Comparison of ENCODE assay signal across 12 cellular contexts in the genomic region with DNA sequence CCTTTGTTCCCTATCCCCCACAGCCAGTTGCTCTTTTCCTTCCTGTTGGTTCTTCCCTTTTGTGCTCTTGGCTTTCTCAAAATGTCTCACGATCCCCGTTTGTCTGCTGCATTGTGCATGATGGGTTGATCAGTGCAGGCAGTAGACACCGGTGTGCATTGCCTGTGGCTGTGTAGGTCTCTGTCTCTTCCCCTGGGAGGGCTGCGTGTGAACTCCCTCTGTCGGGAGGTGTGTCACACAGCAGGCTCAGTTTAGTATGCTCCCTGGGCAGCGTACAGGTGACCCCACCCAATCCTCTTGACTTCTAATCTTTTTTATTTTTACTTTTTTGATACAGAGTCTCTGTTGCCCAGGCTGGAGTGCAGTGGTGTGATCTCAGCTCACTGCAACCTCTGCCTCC.
DNase-seq lines count a peak whose midpoint lies in the region; ATAC-seq and TF ChIP-seq lines count a peak whose summit lies in the region.
"Had no signal": no experiment of that assay in that cellular context is flagged by ENCODE, and none has a peak within 500 bp of the region (broad histone marks: within the 10 kb centered on the region; RNA-seq: fewer than 3 reads in every experiment).

No MANE protein-coding gene starts in this region.

- TF ChIP-seq CTCF in GM06990 (IDR thresholded peaks at IDR 0.05; ENCODE audit: insufficient read depth, low read length, poor library complexity, severe bottlenecking): peak; percentile 62
- peak; percentile 49 for TF ChIP-seq CTCF in GM20000 (IDR thresholded peaks at IDR 0.05; ENCODE audit: extremely low read depth, missing control alignments)
- peak; percentile 33 for TF ChIP-seq CTCF in OCI-LY1 (IDR thresholded peaks at IDR 0.05; ENCODE audit: low read length)
- no peak for TF ChIP-seq CTCF in coronary artery (IDR thresholded peaks at IDR 0.05)

- H3K36me3 ChIP-seq in GM06990 (ENCODE audit: control insufficient read depth, insufficient read depth, low read length) (no peaks in the 10 kb centered on the region), OCI-LY1 (ENCODE audit: insufficient read depth, low read length) (no peaks in the 10 kb centered on the region)
- H3K36me3 ChIP-seq: tibial nerve had no signal

- no peak overlapping the region for H3K4me2 ChIP-seq in OCI-LY1 (ENCODE audit: low read length)

- H3F3A ChIP-seq in OCI-LY1 (ENCODE audit: insufficient read depth, low read length): no peaks in the 10 kb centered on the region

- DNase-seq in GM06990 (ENCODE audit: extremely low read depth, insufficient read length): no peak
- peak; percentile 31 for DNase-seq in GM20000 (ENCODE audit: low spot score)
- DNase-seq in left lobe of liver (ENCODE audit: low spot score): no peak
- no peak for DNase-seq in GM19238 (ENCODE audit: insufficient read length, low spot score)
- DNase-seq in coronary artery (ENCODE audit: low spot score): no peak
- DNase-seq: activated CD4-positive, alpha-beta T cell treated with anti-CD3 and anti-CD28 coated beads for 4 hours; DMS153 had no signal

- no peaks in the 10 kb centered on the region for H3K79me2 ChIP-seq in OCI-LY1 (ENCODE audit: insufficient read depth, low read length)

- ATAC-seq in left lobe of liver: peak; percentile 94
- ATAC-seq in HG02610 (IDR thresholded peaks at IDR 0.05; ENCODE audit: unreplicated experiment): no peak
- no peak for ATAC-seq in GM21576 (IDR thresholded peaks at IDR 0.05; ENCODE audit: unreplicated experiment)

- H3K4me3 ChIP-seq in GM06990 (replicated peaks; ENCODE audit: low read depth, low read length) (no peak overlapping the region), OCI-LY1 (ENCODE audit: low read depth, low read length, poor library complexity, severe bottlenecking) (no peak overlapping the region), coronary artery (no peak overlapping the region)
- H3K4me3 ChIP-seq: lung, tibial nerve had no signal

- no peaks in the 10 kb centered on the region for H4K20me1 ChIP-seq in OCI-LY1 (ENCODE audit: insufficient read depth, low read length)

- no peak overlapping the region for H2AFZ ChIP-seq in OCI-LY1 (ENCODE audit: low read length)

- H3K27ac ChIP-seq in OCI-LY1 (ENCODE audit: low read depth, low read length, poor library complexity, severe bottlenecking): no peak overlapping the region
- no peak overlapping the region for H3K27ac ChIP-seq in coronary artery
- H3K27ac ChIP-seq: tibial nerve had no signal

- no peaks in the 10 kb centered on the region for H3K4me1 ChIP-seq in OCI-LY1 (ENCODE audit: insufficient read depth, low read length, severe bottlenecking)
- H3K4me1 ChIP-seq: tibial nerve had no signal

- no peaks in the 10 kb centered on the region for H3K9me2 ChIP-seq in OCI-LY1 (ENCODE audit: low read depth, low read length)

- H3K9ac ChIP-seq in OCI-LY1 (ENCODE audit: low read length): no peak overlapping the region

- no peaks in the 10 kb centered on the region for H3K9me3 ChIP-seq in OCI-LY1 (ENCODE audit: low read length)
- H3K9me3 ChIP-seq: tibial nerve had no signal

- no peaks in the 10 kb centered on the region; the same call in 1 of the 2 replicates for H3K27me3 ChIP-seq in GM06990 (replicated peaks; ENCODE audit: control insufficient read depth, insufficient read depth, low read length)
- H3K27me3 ChIP-seq in OCI-LY1 (ENCODE audit: insufficient read depth, low read length): no peaks in the 10 kb centered on the region
- H3K27me3 ChIP-seq: tibial nerve had no signal
